Comparison of ENCODE assay signal across 1 cellular context in the genomic region with DNA sequence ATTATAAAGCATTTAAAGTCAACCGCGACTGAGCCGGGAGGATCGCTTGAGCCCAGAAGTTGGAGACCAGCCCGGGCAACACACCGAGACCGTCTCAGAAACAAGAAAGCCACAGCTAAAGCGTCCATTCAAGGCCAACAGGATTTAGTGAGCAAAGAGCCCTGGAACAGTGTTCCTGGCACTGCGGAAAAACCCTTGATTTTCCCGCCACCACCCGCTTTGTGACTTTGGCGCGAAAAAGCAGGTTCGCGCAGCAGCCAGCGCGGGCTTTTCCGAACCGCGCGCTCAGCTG.
TF ChIP-seq lines count a peak whose summit lies in the region.

No MANE protein-coding gene starts in this region.

TF ChIP-seq in HepG2, 621 proteins besides CTCF, POLR2A, EP300 and RAD21 (continued from another document and continues in another):
- TF ChIP-seq, protein P1, sequence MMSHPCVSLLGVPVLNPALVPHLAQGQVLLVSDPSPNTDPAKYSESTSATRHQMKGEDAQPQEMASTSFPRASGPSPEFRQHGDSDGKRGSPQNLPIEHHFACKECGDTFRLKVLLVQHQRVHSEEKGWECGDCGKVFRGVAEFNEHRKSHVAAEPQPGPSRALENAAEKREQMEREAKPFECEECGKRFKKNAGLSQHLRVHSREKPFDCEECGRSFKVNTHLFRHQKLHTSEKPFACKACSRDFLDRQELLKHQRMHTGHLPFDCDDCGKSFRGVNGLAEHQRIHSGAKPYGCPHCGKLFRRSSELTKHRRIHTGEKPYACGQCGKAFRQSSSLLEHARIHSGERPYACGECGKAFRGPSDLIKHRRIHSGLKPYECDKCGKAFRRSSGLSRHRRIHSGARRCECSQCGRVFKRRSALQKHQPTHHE (CRISPR knock-in tag; IDR thresholded peaks at IDR 0.05; ENCODE audit: borderline replicate concordance), result no peak
- no peak; the same call in 1 of the 2 replicates for TF ChIP-seq ZNF607 (CRISPR knock-in tag; IDR thresholded peaks at IDR 0.05; ENCODE audit: borderline replicate concordance)
- no peak; the same call in 1 of the 2 replicates for TF ChIP-seq ZNF7 (CRISPR knock-in tag; IDR thresholded peaks at IDR 0.05)
- TF ChIP-seq NFIC (IDR thresholded peaks at IDR 0.05; ENCODE audit: low read length), result no peak
- TF ChIP-seq ZC3H13 (CRISPR knock-in tag; IDR thresholded peaks at IDR 0.05), result no peak
- TF ChIP-seq ZNF20 (CRISPR knock-in tag; IDR thresholded peaks at IDR 0.05), result peak; percentile 99
- no peak for TF ChIP-seq LCORL (IDR thresholded peaks at IDR 0.05)
- TF ChIP-seq LCORL (CRISPR knock-in tag; IDR thresholded peaks at IDR 0.05), result no peak
- no peak for TF ChIP-seq ZNF24 (IDR thresholded peaks at IDR 0.05)
- TF ChIP-seq, protein P2, sequence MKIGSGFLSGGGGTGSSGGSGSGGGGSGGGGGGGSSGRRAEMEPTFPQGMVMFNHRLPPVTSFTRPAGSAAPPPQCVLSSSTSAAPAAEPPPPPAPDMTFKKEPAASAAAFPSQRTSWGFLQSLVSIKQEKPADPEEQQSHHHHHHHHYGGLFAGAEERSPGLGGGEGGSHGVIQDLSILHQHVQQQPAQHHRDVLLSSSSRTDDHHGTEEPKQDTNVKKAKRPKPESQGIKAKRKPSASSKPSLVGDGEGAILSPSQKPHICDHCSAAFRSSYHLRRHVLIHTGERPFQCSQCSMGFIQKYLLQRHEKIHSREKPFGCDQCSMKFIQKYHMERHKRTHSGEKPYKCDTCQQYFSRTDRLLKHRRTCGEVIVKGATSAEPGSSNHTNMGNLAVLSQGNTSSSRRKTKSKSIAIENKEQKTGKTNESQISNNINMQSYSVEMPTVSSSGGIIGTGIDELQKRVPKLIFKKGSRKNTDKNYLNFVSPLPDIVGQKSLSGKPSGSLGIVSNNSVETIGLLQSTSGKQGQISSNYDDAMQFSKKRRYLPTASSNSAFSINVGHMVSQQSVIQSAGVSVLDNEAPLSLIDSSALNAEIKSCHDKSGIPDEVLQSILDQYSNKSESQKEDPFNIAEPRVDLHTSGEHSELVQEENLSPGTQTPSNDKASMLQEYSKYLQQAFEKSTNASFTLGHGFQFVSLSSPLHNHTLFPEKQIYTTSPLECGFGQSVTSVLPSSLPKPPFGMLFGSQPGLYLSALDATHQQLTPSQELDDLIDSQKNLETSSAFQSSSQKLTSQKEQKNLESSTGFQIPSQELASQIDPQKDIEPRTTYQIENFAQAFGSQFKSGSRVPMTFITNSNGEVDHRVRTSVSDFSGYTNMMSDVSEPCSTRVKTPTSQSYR (CRISPR knock-in tag; IDR thresholded peaks at IDR 0.05; ENCODE audit: borderline replicate concordance), result no peak
- TF ChIP-seq NCOA2 (CRISPR knock-in tag; IDR thresholded peaks at IDR 0.05), result no peak; the same call in 1 of the 2 replicates
- peak; percentile 99 for TF ChIP-seq SIN3A (IDR thresholded peaks at IDR 0.05; ENCODE audit: borderline replicate concordance, low read depth, low read length)
- TF ChIP-seq SYNCRIP (IDR thresholded peaks at IDR 0.05; ENCODE audit: insufficient read depth, low read depth, low read length), result no peak
- TF ChIP-seq SRSF4 (IDR thresholded peaks at IDR 0.05; ENCODE audit: low read depth, low read length, poor library complexity, severe bottlenecking), result no peak
- TF ChIP-seq, protein P3, sequence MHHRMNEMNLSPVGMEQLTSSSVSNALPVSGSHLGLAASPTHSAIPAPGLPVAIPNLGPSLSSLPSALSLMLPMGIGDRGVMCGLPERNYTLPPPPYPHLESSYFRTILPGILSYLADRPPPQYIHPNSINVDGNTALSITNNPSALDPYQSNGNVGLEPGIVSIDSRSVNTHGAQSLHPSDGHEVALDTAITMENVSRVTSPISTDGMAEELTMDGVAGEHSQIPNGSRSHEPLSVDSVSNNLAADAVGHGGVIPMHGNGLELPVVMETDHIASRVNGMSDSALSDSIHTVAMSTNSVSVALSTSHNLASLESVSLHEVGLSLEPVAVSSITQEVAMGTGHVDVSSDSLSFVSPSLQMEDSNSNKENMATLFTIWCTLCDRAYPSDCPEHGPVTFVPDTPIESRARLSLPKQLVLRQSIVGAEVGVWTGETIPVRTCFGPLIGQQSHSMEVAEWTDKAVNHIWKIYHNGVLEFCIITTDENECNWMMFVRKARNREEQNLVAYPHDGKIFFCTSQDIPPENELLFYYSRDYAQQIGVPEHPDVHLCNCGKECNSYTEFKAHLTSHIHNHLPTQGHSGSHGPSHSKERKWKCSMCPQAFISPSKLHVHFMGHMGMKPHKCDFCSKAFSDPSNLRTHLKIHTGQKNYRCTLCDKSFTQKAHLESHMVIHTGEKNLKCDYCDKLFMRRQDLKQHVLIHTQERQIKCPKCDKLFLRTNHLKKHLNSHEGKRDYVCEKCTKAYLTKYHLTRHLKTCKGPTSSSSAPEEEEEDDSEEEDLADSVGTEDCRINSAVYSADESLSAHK (CRISPR knock-in tag; IDR thresholded peaks at IDR 0.05; ENCODE audit: borderline replicate concordance), result no peak; the same call in 1 of the 2 replicates
- no peak for TF ChIP-seq ZNF431 (CRISPR knock-in tag; IDR thresholded peaks at IDR 0.05; ENCODE audit: borderline replicate concordance, low read depth)
- peak; percentile 90; the same call in 1 of the 2 replicates for TF ChIP-seq ZNF232 (CRISPR knock-in tag; IDR thresholded peaks at IDR 0.05; ENCODE audit: borderline replicate concordance)
- TF ChIP-seq KLF13 (CRISPR knock-in tag; IDR thresholded peaks at IDR 0.05), result no peak
- TF ChIP-seq ZBTB1 (CRISPR knock-in tag; IDR thresholded peaks at IDR 0.05; ENCODE audit: borderline replicate concordance), result no peak; the same call in 1 of the 2 replicates
- peak; percentile 99 for TF ChIP-seq HOXA7 (CRISPR knock-in tag; IDR thresholded peaks at IDR 0.05)
- TF ChIP-seq JDP2 (CRISPR knock-in tag; IDR thresholded peaks at IDR 0.05; ENCODE audit: borderline replicate concordance), result peak; percentile 98; the same call in 1 of the 2 replicates
- TF ChIP-seq, protein P4, sequence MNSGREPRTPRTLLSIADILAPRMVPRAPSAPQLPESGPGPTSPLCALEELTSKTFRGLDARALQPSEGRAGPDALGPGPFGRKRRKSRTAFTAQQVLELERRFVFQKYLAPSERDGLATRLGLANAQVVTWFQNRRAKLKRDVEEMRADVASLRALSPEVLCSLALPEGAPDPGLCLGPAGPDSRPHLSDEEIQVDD (CRISPR knock-in tag; IDR thresholded peaks at IDR 0.05; ENCODE audit: borderline replicate concordance), result peak; percentile 98; the same call in 1 of the 2 replicates
- no peak for TF ChIP-seq GABPA (IDR thresholded peaks at IDR 0.05; ENCODE audit: low read depth, low read length)
- TF ChIP-seq GABPA (CRISPR knock-in tag; IDR thresholded peaks at IDR 0.05; ENCODE audit: low read depth), result peak; percentile 33; the same call in 1 of the 2 replicates
- TF ChIP-seq, protein P5, sequence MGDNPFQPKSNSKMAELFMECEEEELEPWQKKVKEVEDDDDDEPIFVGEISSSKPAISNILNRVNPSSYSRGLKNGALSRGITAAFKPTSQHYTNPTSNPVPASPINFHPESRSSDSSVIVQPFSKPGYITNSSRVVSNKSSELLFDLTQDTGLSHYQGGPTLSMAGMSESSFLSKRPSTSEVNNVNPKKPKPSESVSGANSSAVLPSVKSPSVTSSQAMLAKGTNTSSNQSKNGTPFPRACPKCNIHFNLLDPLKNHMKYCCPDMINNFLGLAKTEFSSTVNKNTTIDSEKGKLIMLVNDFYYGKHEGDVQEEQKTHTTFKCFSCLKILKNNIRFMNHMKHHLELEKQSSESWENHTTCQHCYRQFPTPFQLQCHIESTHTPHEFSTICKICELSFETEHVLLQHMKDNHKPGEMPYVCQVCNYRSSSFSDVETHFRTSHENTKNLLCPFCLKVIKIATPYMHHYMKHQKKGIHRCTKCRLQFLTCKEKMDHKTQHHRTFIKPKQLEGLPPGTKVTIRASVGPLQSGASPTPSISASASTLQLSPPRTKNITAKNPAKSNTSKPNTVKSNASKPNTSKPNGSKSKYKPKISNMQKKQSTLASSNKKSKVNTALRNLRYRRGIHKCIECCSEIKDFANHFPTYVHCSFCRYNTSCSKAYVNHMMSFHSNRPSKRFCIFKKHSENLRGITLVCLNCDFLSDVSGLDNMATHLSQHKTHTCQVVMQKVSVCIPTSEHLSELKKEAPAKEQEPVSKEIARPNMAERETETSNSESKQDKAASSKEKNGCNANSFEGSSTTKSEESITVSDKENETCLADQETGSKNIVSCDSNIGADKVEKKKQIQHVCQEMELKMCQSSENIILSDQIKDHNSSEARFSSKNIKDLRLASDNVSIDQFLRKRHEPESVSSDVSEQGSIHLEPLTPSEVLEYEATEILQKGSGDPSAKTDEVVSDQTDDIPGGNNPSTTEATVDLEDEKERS (CRISPR knock-in tag; IDR thresholded peaks at IDR 0.05), result no peak; the same call in 1 of the 2 replicates
- TF ChIP-seq PHB2 (IDR thresholded peaks at IDR 0.05; ENCODE audit: partially characterized antibody), result no peak
- no peak for TF ChIP-seq SNRNP70 (IDR thresholded peaks at IDR 0.05; ENCODE audit: low read depth, low read length)
- TF ChIP-seq ZNF44 (CRISPR knock-in tag; IDR thresholded peaks at IDR 0.05), result peak; percentile 94
- TF ChIP-seq, protein P6, sequence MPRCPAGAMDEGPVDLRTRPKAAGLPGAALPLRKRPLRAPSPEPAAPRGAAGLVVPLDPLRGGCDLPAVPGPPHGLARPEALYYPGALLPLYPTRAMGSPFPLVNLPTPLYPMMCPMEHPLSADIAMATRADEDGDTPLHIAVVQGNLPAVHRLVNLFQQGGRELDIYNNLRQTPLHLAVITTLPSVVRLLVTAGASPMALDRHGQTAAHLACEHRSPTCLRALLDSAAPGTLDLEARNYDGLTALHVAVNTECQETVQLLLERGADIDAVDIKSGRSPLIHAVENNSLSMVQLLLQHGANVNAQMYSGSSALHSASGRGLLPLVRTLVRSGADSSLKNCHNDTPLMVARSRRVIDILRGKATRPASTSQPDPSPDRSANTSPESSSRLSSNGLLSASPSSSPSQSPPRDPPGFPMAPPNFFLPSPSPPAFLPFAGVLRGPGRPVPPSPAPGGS (CRISPR knock-in tag; IDR thresholded peaks at IDR 0.05), result peak; percentile 99; the same call in 1 of the 2 replicates
- TF ChIP-seq, protein P7, sequence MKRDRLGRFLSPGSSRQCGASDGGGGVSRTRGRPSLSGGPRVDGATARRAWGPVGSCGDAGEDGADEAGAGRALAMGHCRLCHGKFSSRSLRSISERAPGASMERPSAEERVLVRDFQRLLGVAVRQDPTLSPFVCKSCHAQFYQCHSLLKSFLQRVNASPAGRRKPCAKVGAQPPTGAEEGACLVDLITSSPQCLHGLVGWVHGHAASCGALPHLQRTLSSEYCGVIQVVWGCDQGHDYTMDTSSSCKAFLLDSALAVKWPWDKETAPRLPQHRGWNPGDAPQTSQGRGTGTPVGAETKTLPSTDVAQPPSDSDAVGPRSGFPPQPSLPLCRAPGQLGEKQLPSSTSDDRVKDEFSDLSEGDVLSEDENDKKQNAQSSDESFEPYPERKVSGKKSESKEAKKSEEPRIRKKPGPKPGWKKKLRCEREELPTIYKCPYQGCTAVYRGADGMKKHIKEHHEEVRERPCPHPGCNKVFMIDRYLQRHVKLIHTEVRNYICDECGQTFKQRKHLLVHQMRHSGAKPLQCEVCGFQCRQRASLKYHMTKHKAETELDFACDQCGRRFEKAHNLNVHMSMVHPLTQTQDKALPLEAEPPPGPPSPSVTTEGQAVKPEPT (CRISPR knock-in tag; IDR thresholded peaks at IDR 0.05; ENCODE audit: low read depth), result no peak; the same call in 1 of the 2 replicates
- TF ChIP-seq NBN (conservative IDR thresholded peaks at IDR 0.05), result no peak
- TF ChIP-seq ZNF557 (CRISPR knock-in tag; IDR thresholded peaks at IDR 0.05), result peak; percentile 98
- TF ChIP-seq EEA1 (CRISPR knock-in tag; IDR thresholded peaks at IDR 0.05; ENCODE audit: borderline replicate concordance), result no peak; the same call in 1 of the 2 replicates
- no peak for TF ChIP-seq PHF8 (CRISPR knock-in tag; IDR thresholded peaks at IDR 0.05)
- peak; percentile 97; the same call in 1 of the 2 replicates for TF ChIP-seq ZNF33B (CRISPR knock-in tag; IDR thresholded peaks at IDR 0.05)
- no peak; the same call in 1 of the 2 replicates for TF ChIP-seq YEATS4 (CRISPR knock-in tag; IDR thresholded peaks at IDR 0.05; ENCODE audit: borderline replicate concordance)
- TF ChIP-seq, protein P8, sequence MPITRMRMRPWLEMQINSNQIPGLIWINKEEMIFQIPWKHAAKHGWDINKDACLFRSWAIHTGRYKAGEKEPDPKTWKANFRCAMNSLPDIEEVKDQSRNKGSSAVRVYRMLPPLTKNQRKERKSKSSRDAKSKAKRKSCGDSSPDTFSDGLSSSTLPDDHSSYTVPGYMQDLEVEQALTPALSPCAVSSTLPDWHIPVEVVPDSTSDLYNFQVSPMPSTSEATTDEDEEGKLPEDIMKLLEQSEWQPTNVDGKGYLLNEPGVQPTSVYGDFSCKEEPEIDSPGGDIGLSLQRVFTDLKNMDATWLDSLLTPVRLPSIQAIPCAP (CRISPR knock-in tag; IDR thresholded peaks at IDR 0.05; ENCODE audit: low read depth), result peak; percentile 94
- 0 out of 2 replicates have a peak, but pooled peaks have one; percentile 88 for TF ChIP-seq ZNF562 (CRISPR knock-in tag; IDR thresholded peaks at IDR 0.05; ENCODE audit: borderline replicate concordance)
- no peak for TF ChIP-seq RORA (CRISPR knock-in tag; IDR thresholded peaks at IDR 0.05)
- no peak; the same call in 1 of the 2 replicates for TF ChIP-seq TBX2 (CRISPR knock-in tag; IDR thresholded peaks at IDR 0.05; ENCODE audit: borderline replicate concordance)
- TF ChIP-seq, protein P9, sequence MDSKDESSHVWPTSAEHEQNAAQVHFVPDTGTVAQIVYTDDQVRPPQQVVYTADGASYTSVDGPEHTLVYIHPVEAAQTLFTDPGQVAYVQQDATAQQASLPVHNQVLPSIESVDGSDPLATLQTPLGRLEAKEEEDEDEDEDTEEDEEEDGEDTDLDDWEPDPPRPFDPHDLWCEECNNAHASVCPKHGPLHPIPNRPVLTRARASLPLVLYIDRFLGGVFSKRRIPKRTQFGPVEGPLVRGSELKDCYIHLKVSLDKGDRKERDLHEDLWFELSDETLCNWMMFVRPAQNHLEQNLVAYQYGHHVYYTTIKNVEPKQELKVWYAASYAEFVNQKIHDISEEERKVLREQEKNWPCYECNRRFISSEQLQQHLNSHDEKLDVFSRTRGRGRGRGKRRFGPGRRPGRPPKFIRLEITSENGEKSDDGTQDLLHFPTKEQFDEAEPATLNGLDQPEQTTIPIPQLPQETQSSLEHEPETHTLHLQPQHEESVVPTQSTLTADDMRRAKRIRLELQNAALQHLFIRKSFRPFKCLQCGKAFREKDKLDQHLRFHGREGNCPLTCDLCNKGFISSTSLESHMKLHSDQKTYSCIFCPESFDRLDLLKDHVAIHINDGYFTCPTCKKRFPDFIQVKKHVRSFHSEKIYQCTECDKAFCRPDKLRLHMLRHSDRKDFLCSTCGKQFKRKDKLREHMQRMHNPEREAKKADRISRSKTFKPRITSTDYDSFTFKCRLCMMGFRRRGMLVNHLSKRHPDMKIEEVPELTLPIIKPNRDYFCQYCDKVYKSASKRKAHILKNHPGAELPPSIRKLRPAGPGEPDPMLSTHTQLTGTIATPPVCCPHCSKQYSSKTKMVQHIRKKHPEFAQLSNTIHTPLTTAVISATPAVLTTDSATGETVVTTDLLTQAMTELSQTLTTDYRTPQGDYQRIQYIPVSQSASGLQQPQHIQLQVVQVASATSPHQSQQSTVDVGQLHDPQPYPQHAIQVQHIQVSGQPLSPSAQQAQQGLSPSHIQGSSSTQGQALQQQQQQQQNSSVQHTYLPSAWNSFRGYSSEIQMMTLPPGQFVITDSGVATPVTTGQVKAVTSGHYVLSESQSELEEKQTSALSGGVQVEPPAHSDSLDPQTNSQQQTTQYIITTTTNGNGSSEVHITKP (CRISPR knock-in tag; IDR thresholded peaks at IDR 0.05; ENCODE audit: low read depth), result no peak
- TF ChIP-seq SIN3B (IDR thresholded peaks at IDR 0.05; ENCODE audit: low read length), result peak; percentile 97
- TF ChIP-seq EHMT2 (IDR thresholded peaks at IDR 0.05; ENCODE audit: borderline replicate concordance, low read depth, low read length), result no peak
